In genomic region chr1:36450919-36451305, GRCh38 we compare ENCODE assay signal across 8 cellular contexts. TPM values are rescaled to one million over a fixed set of nuclear protein-coding genes. Genes with fewer than 3 reads are reported as not detected.
A peak's percentile ranks its signal among the peaks of the same experiment; 100 is the strongest.
DNase-seq lines count a peak whose midpoint lies in the region; ATAC-seq and TF ChIP-seq lines count a peak whose summit lies in the region.

No MANE protein-coding gene starts in this region.

- H3K9me3 ChIP-seq in body of pancreas (no peaks in the 10 kb centered on the region), liver (ENCODE audit: control insufficient read depth in 4 of 4, low read length in 3 of 4) (no peaks in the 10 kb centered on the region), thoracic aorta (no peaks in the 10 kb centered on the region)

- peaks cover 0 to 5% of the 10 kb centered on the region in 2 donors for H3K36me3 ChIP-seq in body of pancreas (replicated peaks in 1 of 2; ENCODE audit: insufficient read depth in 1 of 2, low read depth in 2 of 2)
- H3K36me3 ChIP-seq in liver (ENCODE audit: control insufficient read depth in 4 of 4, insufficient read depth in 3 of 4, low read depth in 1 of 4, low read length in 3 of 4): peaks cover under 1 to 15% (median 11%) of the 10 kb centered on the region in 4 donors
- no peaks in the 10 kb centered on the region for H3K36me3 ChIP-seq in thoracic aorta

- TF ChIP-seq RAD21 in liver (IDR thresholded peaks at IDR 0.05): no peak

- H3K4me1 ChIP-seq in body of pancreas: peaks cover 14% of the 10 kb centered on the region
- peaks cover 3 to 13% (median 6%) of the 10 kb centered on the region in 4 donors for H3K4me1 ChIP-seq in liver (ENCODE audit: control insufficient read depth in 4 of 4, insufficient read depth in 4 of 4, low read length in 3 of 4)
- peaks cover 0 to 9% of the 10 kb centered on the region in 2 donors for H3K4me1 ChIP-seq in thoracic aorta (ENCODE audit: control insufficient read depth in 1 of 2, low read depth in 2 of 2)

- H3K9me3 Mint-ChIP-seq in T-helper 2 cell treated with Interferon-gamma antibody and Interleukin-4, amounts not matched to agents 5 μg/mL and 100 μg/mL, for 36 hours: no peaks in the 10 kb centered on the region

- peaks cover 22% of the 10 kb centered on the region for H3K36me3 Mint-ChIP-seq in T-helper 2 cell treated with Interferon-gamma antibody and Interleukin-4, amounts not matched to agents 5 μg/mL and 100 μg/mL, for 36 hours (ENCODE audit: low read depth)

- TF ChIP-seq POLR2A in body of pancreas (IDR thresholded peaks at IDR 0.05): no peak

- H3K27me3 Mint-ChIP-seq in T-helper 2 cell treated with Interferon-gamma antibody and Interleukin-4, amounts not matched to agents 5 μg/mL and 100 μg/mL, for 36 hours (ENCODE audit: low read depth): no peaks in the 10 kb centered on the region

- peak overlapping the region; percentile 69 to 78 for H3K9ac ChIP-seq in liver (ENCODE audit: low read depth in 1 of 2, low read length in 2 of 2)

- H3K27ac ChIP-seq in body of pancreas: peak overlapping the region; percentile 89 to 96 (median 91)
- peak overlapping the region; percentile 89 to 91 for H3K27ac ChIP-seq in liver (ENCODE audit: low read depth in 1 of 2, low read length in 2 of 2)
- H3K27ac ChIP-seq in thoracic aorta: peak overlapping the region; percentile 90

- 34% methylated on average over 17 to 18 of the region's 18 CpGs for WGBS in body of pancreas, 2 donors
- WGBS in liver: 48% methylated on average over 18 of the region's 18 CpGs

- H3K4me3 Mint-ChIP-seq in T-helper 2 cell treated with Interferon-gamma antibody and Interleukin-4, amounts not matched to agents 5 μg/mL and 100 μg/mL, for 36 hours: peak overlapping the region; percentile 89

- TF ChIP-seq CTCF in body of pancreas (IDR thresholded peaks at IDR 0.05) (no peak), liver (IDR thresholded peaks at IDR 0.05; ENCODE audit: low read depth, low read length, missing input control) (no peak), thoracic aorta (IDR thresholded peaks at IDR 0.05) (no peak)

- intact Hi-C loops in body of pancreas (cut with DNase I): no loop called here

- H3K4me1 Mint-ChIP-seq in T-helper 2 cell treated with Interferon-gamma antibody and Interleukin-4, amounts not matched to agents 5 μg/mL and 100 μg/mL, for 36 hours (ENCODE audit: low read depth): peaks cover 29% of the 10 kb centered on the region

- H3K27me3 ChIP-seq in body of pancreas (no peaks in the 10 kb centered on the region), liver (ENCODE audit: control insufficient read depth in 4 of 4, insufficient read depth in 4 of 4, low read length in 3 of 4) (no peaks in the 10 kb centered on the region), thoracic aorta (replicated peaks; ENCODE audit: insufficient read depth) (no peaks in the 10 kb centered on the region)

- peak overlapping the region; percentile 32 to 58 for H3K4me3 ChIP-seq in body of pancreas
- H3K4me3 ChIP-seq in liver (ENCODE audit: low read depth in 1 of 3, low read length in 3 of 3): peak overlapping the region; percentile 56 to 75 (median 67)
- H3K4me3 ChIP-seq in thoracic aorta: peak overlapping the region; percentile 75

- H3K27ac Mint-ChIP-seq in T-helper 2 cell treated with Interferon-gamma antibody and Interleukin-4, amounts not matched to agents 5 μg/mL and 100 μg/mL, for 36 hours: peak overlapping the region; percentile 92

- ATAC-seq in body of pancreas (no peak), thoracic aorta (ENCODE audit: insufficient number of reproducible peaks, low FRiP score, low read depth) (peak; percentile 9), GM21786 (IDR thresholded peaks at IDR 0.05; ENCODE audit: unreplicated experiment) (no peak)

- DNase-seq in T-helper 2 cell treated with Interferon-gamma antibody and Interleukin-4, amounts not matched to agents 5 μg/mL and 100 μg/mL, for 36 hours (ENCODE audit: low spot score): no peak
- DNase-seq in T-helper 2 cell (no peak), body of pancreas (no peak), thoracic aorta (ENCODE audit: low spot score) (no peak), AG08395 (ENCODE audit: low spot score) (no peak), hippocampal formation (lab: John Stamatoyannopoulos, UW) (no peak)

TF ChIP-seq in liver, 16 proteins besides CTCF, POLR2A, EP300 and RAD21:
- TF ChIP-seq REST (IDR thresholded peaks at IDR 0.05) (no peak), HNF4G (IDR thresholded peaks at IDR 0.05) (no peak), TAF1 (conservative IDR thresholded peaks at IDR 0.05) (no peak), RXRA (IDR thresholded peaks at IDR 0.05) (no peak), EGR1 (IDR thresholded peaks at IDR 0.05; ENCODE audit: low read depth in 2 of 2) (no peak), FOXA2 (IDR thresholded peaks at IDR 0.05) (no peak), JUND (IDR thresholded peaks at IDR 0.05) (no peak), NR2F2 (IDR thresholded peaks at IDR 0.05) (no peak), GABPA (IDR thresholded peaks at IDR 0.05 in 1 of 2, conservative IDR thresholded peaks at IDR 0.05 in 1 of 2) (no peak), MAX (IDR thresholded peaks at IDR 0.05) (no peak), ZBTB33 (IDR thresholded peaks at IDR 0.05) (no peak), HNF4A (conservative IDR thresholded peaks at IDR 0.05) (no peak), SP1 (IDR thresholded peaks at IDR 0.05) (no peak), FOXA1 (IDR thresholded peaks at IDR 0.05) (no peak), ATF3 (IDR thresholded peaks at IDR 0.05) (no peak), YY1 (IDR thresholded peaks at IDR 0.05) (no peak)

RNA-seq across cellular contexts. Expression of gene OSCP1, which starts 0.7 kb away (rescaled TPM):
- total RNA-seq in body of pancreas (1 to 10 TPM; 2.0 to 3.9 TPM), liver (1 to 10 TPM; 1.5 to 1.7 TPM), thoracic aorta (10 to 100 TPM; 11.5 to 16.9 TPM)
- polyA plus RNA-seq in liver: 1 to 10 TPM; 1.1 to 1.5 TPM

RNA-seq across cellular contexts. Expression of gene MRPS15, which starts 13.3 kb away (rescaled TPM):
- 10 to 100 TPM; 24.4 to 31.1 TPM for total RNA-seq in body of pancreas
- total RNA-seq in liver: 10 to 100 TPM; 41.8 to 44.3 TPM
- polyA plus RNA-seq in liver: 10 to 100 TPM; 75.4 to 95.0 TPM
- total RNA-seq in thoracic aorta: 10 to 100 TPM; 27.4 to 42.9 TPM

RNA-seq across cellular contexts. Expression of gene CSF3R, which starts 31.8 kb away (rescaled TPM):
- total RNA-seq in body of pancreas (1 to 10 TPM in 1 of 2 donors, not detected in 1; 5.2 TPM), liver (10 to 100 TPM; 23.7 to 81.3 TPM), thoracic aorta (10 to 100 TPM; 28.6 to 43.7 TPM)
- polyA plus RNA-seq in liver: 1 to 10 TPM; 6.7 to 8.2 TPM

RNA-seq across cellular contexts. Expression of gene LSM10, which starts 53.2 kb away (rescaled TPM):
- total RNA-seq in body of pancreas: 10 to 100 TPM; 12.2 to 21.8 TPM
- total RNA-seq in liver: 1 to 10 TPM; 6.2 to 8.0 TPM
- polyA plus RNA-seq in liver: 10 to 100 TPM; 40.2 to 45.2 TPM
- 10 to 100 TPM; 14.4 to 34.4 TPM for total RNA-seq in thoracic aorta
